Comparison of ENCODE assay signal across 22 cellular contexts in the genomic region with DNA sequence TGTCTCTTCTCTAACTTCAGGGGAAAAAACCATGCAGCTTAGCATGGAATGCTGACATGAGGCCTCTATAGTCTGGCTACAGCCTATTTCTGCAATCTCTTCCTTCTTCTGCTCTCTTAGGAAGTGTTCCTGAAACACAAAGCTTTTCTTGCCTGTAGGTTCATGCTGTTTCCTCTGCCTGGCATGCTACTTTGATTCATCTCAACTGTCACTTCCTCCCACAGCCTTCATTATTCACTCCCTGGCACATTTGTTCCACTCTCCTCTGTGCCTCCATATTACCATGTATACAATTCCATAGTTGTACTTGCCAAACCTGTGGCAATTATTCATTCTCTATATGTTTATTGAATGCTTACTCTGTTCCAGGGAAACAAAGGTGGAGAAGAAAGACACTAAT.
"Had no signal": no experiment of that assay in that cellular context is flagged by ENCODE, and none has a peak within 500 bp of the region (broad histone marks: within the 10 kb centered on the region; RNA-seq: fewer than 3 reads in every experiment).

No MANE protein-coding gene starts in this region.

- H3K27ac ChIP-seq: adrenal gland, PC-9, SK-N-MC, WERI-Rb-1 had no signal

- H3K27me3 ChIP-seq: adrenal gland, MG63 had no signal

- H2AFZ ChIP-seq: PC-9 had no signal

- H3K4me2 ChIP-seq: PC-9 had no signal

- H3K4me1 ChIP-seq: adrenal gland had no signal

- ATAC-seq: activated CD4-positive, alpha-beta T cell treated with anti-CD3 and anti-CD28 coated beads for 36 hours; activated CD8-positive, alpha-beta T cell treated with anti-CD3 and anti-CD28 coated beads for 36 hours; activated T-cell treated with anti-CD3 and anti-CD28 coated beads, Interleukin-2, amount 50 U/mL, for 72 hours had no signal

- H3K36me3 ChIP-seq: adrenal gland, MG63, WERI-Rb-1 had no signal

- H3K4me3 ChIP-seq: adrenal gland, MG63, PC-9, SK-N-MC had no signal

- H3K9me3 ChIP-seq: adrenal gland, MG63 had no signal

- DNase-seq: activated CD4-positive, alpha-beta T cell treated with anti-CD3 and anti-CD28 coated beads for 36 hours; activated CD8-positive, alpha-beta memory T cell treated with anti-CD3 and anti-CD28 coated beads, Interleukin-2, amount 50 U/mL, for 4 hours; activated CD8-positive, alpha-beta T cell treated with anti-CD3 and anti-CD28 coated beads for 36 hours; activated naive CD4-positive, alpha-beta T cell treated with anti-CD3 and anti-CD28 coated beads, Interleukin-2, amount 50 U/mL, for 16 hours; activated naive CD8-positive, alpha-beta T cell treated with anti-CD3 and anti-CD28 coated beads, Interleukin-2, amount 10 ng/mL, durations not matched to agents 7 days and 5 days; activated T-cell treated with anti-CD3 and anti-CD28 coated beads, Interleukin-2, amount 50 U/mL, for 72 hours; adrenal gland; IMR-90; KG1; MG63; MV-4-11; NCI-H1417 treated with DMSO at 0.1 percent for 48 hours; NCI-H1694; NCI-H2107; NCI-H2171 treated with DMSO at 0.1 percent for 48 hours; NCI-H226; NCI-H526; PC-9; SIG-M5; T-helper 1 cell; WERI-Rb-1 had no signal
